8 cellular contexts compared by ENCODE assay signal in the genomic region with DNA sequence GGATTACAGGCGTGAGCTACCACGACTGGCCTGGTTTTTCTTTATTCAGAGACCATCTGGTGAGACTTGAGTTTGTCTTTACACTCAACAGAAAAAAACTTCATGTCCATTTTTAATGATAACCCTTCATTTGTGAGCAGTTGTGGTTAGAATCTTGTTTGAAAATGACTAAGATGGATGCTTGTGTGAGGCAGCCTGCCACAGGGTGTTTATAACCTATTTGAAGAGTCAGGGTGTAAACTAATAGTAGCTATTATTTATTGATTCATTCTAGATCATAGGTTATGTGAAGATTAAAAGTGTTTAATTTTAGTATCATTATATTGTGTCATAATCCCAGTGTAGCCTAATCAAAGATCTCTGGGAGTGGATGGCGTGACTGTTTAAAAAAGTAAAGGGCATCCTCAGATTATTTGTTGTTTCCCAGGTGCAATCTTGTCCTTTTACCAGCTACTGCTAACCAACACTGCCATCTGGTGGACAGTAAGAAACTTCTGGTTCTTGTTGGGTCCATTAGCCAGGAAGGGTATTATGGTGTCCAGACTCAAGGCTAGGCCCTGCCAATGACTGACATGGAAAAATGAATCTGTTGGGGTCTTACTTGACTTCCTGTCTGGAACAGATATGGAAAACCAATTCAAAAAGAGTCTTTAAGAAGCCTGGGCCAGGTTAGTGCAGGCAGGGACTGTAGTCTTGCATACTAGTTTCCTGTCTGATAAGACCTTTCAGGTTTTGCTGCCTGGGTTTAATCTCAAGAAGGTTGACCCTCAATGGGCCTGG. TPM values are rescaled to one million over a fixed set of nuclear protein-coding genes. Genes with fewer than 3 reads are reported as not detected.
DNase-seq lines count a peak whose midpoint lies in the region; ATAC-seq, FAIRE-seq and TF ChIP-seq lines count a peak whose summit lies in the region.

No MANE protein-coding gene starts in this region.

- POLR2A ChIA-PET in A549 (lab: Yijun Ruan, JAX) (no interaction called here), SK-N-SH (lab: Yijun Ruan, JAX) (no interaction called here)

- peaks cover 20% of the 10 kb centered on the region for H3F3A ChIP-seq in SK-N-SH (replicated peaks; ENCODE audit: insufficient read depth)

- no peak for TF ChIP-seq POLR2A in A549 (IDR thresholded peaks at IDR 0.05; ENCODE audit: low read length)

- H3K9ac ChIP-seq in SK-N-SH = no peak overlapping the region

- CTCF ChIA-PET in A549 (lab: Yijun Ruan, JAX) (interaction anchor here (0.6 to 6.9 kb wide), 52 partner anchors 8 to 1120 kb away, joined by 3 to 57 read pairs (median 3); partner anchors contain the start of genes EGR2 and NRBF2), SK-N-SH (lab: Yijun Ruan, JAX) (interaction anchor here (0.6 to 4.5 kb wide), 44 partner anchors 8 to 913 kb away, joined by 3 to 50 read pairs (median 4); partner anchors contain the start of genes NRBF2 and ZNF365)

- H3K4me1 ChIP-seq in A549 = no peaks in the 10 kb centered on the region
- H3K4me1 ChIP-seq in SK-N-SH (ENCODE audit: control insufficient read depth in 1 of 2, insufficient read depth in 2 of 2, low read depth in 1 of 2, low read length in 1 of 2) = no peaks in the 10 kb centered on the region

- no peak overlapping the region for H3K4me2 ChIP-seq in A549
- no peak overlapping the region for H3K4me2 ChIP-seq in SK-N-SH

- no peak overlapping the region for H3K4me3 ChIP-seq in A549
- no peak overlapping the region for H3K4me3 ChIP-seq in SK-N-SH (ENCODE audit: low read depth in 2 of 2, low read length in 1 of 2)

- in situ Hi-C loops in T47D (cut with HindIII; ENCODE audit: low pct_unique_long_range_greater_than_20kb, low sequenced_read_pairs) = no loop called here

- TF ChIP-seq CTCF in A549 (IDR thresholded peaks at IDR 0.05) (peak; percentile 85), GM12872 (IDR thresholded peaks at IDR 0.05; ENCODE audit: insufficient read depth, low read depth, low read length) (peak; percentile 71), SK-N-SH (IDR thresholded peaks at IDR 0.05) (peak; percentile 88)

- H3K27ac ChIP-seq in A549 (no peak overlapping the region), SK-N-SH (ENCODE audit: low read depth in 2 of 2, low read length in 1 of 2) (no peak overlapping the region)

- peaks cover 0 to 17% of the 10 kb centered on the region in 2 experiments for H3K36me3 ChIP-seq in SK-N-SH (replicated peaks in 1 of 2; ENCODE audit: control insufficient read depth in 1 of 2, insufficient read depth in 2 of 2, low read length in 1 of 2)

- peaks cover 13% of the 10 kb centered on the region for H4K20me1 ChIP-seq in SK-N-SH (ENCODE audit: insufficient read depth)

- TF ChIP-seq RAD21 in A549 (conservative IDR thresholded peaks at IDR 0.05 in 1 of 2, IDR thresholded peaks at IDR 0.05 in 1 of 2) (peak; percentile 89 to 91), SK-N-SH (IDR thresholded peaks at IDR 0.05; ENCODE audit: low read length) (peak; percentile 91)

- 59% methylated on average over 3 of the region's 3 CpGs for WGBS in A549 (ENCODE audit: missing lambda C conversion rate)
- WGBS in SK-N-SH (ENCODE audit: low lambda C conversion rate) = 75% methylated on average over 3 of the region's 3 CpGs

- peak; percentile 23 for FAIRE-seq in A549 (lab: Jason Lieb, UNC)

- peak; percentile 57 to 92 for DNase-seq in A549 (ENCODE audit: low read depth in 1 of 2, low spot score in 1 of 2)
- DNase-seq in NCI-H1092 treated with DMSO at 0.1 percent for 48 hours (lab: John Stamatoyannopoulos, UW) = peak; percentile 54
- DNase-seq in SK-N-SH = peak; percentile 54
- DNase-seq in T47D (ENCODE audit: low read depth in 1 of 2, low spot score in 1 of 2) = peak; percentile 57 to 92
- peak; percentile 83 for DNase-seq in inferior parietal cortex (ENCODE audit: extremely low spot score)
- DNase-seq in stimulated activated CD4-positive, alpha-beta T cell treated with anti-CD3 and anti-CD28 coated beads, Interleukin-4, amount 100 ng/mL, for 24 hours = peak; percentile 59

- TF ChIP-seq EP300 in A549 (IDR thresholded peaks at IDR 0.05) (no peak), SK-N-SH (IDR thresholded peaks at IDR 0.05; ENCODE audit: borderline replicate concordance in 1 of 2, low read depth in 1 of 2, low read length in 1 of 2) (no peak)

- H3K9me2 ChIP-seq in SK-N-SH = no peaks in the 10 kb centered on the region

- H3K9me3 ChIP-seq in A549 = no peaks in the 10 kb centered on the region
- H3K9me3 ChIP-seq in SK-N-SH = no peaks in the 10 kb centered on the region

- no peaks in the 10 kb centered on the region for H3K27me3 ChIP-seq in SK-N-SH (ENCODE audit: insufficient read depth)

- ATAC-seq in A549 (peak; percentile 80 to 88), HG02642 (IDR thresholded peaks at IDR 0.05; ENCODE audit: poor library complexity, unreplicated experiment) (peak; percentile 76)

- H3K79me2 ChIP-seq in SK-N-SH (ENCODE audit: insufficient read depth) = no peaks in the 10 kb centered on the region

- no peak overlapping the region for H2AFZ ChIP-seq in SK-N-SH (ENCODE audit: low read depth)

TF ChIP-seq in A549, 52 proteins besides CTCF, POLR2A, EP300 and RAD21:
- peak; percentile 85 for TF ChIP-seq SMC3 (IDR thresholded peaks at IDR 0.05)
- no peak for TF ChIP-seq RARB (CRISPR knock-in tag; IDR thresholded peaks at IDR 0.05)
- TF ChIP-seq CEBPB (IDR thresholded peaks at IDR 0.05) = no peak
- no peak for TF ChIP-seq MYC (IDR thresholded peaks at IDR 0.05; ENCODE audit: borderline replicate concordance, low read length)
- TF ChIP-seq ELK1 (IDR thresholded peaks at IDR 0.05; ENCODE audit: low read depth, low read length) = no peak
- no peak for TF ChIP-seq KDM5A (IDR thresholded peaks at IDR 0.05)
- no peak for TF ChIP-seq HDAC2 (IDR thresholded peaks at IDR 0.05)
- no peak for TF ChIP-seq BHLHE40 (IDR thresholded peaks at IDR 0.05; ENCODE audit: low read depth, low read length)

TF ChIP-seq in SK-N-SH, 30 proteins besides CTCF, POLR2A, EP300 and RAD21 (continues in another document):
- no peak for TF ChIP-seq EZH2phosphoT487 (IDR thresholded peaks at IDR 0.05; ENCODE audit: borderline replicate concordance, low read depth)
- TF ChIP-seq CHD2 (IDR thresholded peaks at IDR 0.05; ENCODE audit: low read length, partially characterized antibody) = peak; percentile 28
- TF ChIP-seq NFIC (IDR thresholded peaks at IDR 0.05; ENCODE audit: borderline replicate concordance) = no peak
- TF ChIP-seq, protein P1, sequence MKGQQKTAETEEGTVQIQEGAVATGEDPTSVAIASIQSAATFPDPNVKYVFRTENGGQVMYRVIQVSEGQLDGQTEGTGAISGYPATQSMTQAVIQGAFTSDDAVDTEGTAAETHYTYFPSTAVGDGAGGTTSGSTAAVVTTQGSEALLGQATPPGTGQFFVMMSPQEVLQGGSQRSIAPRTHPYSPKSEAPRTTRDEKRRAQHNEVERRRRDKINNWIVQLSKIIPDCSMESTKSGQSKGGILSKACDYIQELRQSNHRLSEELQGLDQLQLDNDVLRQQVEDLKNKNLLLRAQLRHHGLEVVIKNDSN (IDR thresholded peaks at IDR 0.05; ENCODE audit: borderline replicate concordance, low read depth) = no peak
- 0 out of 2 replicates have a peak, but pooled peaks have one; percentile 19 for TF ChIP-seq SIN3A (IDR thresholded peaks at IDR 0.05; ENCODE audit: borderline replicate concordance, low read depth, low read length)
- 0 out of 2 replicates have a peak, but pooled peaks have one; percentile 11 for TF ChIP-seq POLR2AphosphoS5 (IDR thresholded peaks at IDR 0.05; ENCODE audit: low read depth, low read length)
- TF ChIP-seq ELF1 (IDR thresholded peaks at IDR 0.05) = no peak
- no peak for TF ChIP-seq GATA2 (CRISPR knock-in tag; IDR thresholded peaks at IDR 0.05)
- TF ChIP-seq, protein P2, sequence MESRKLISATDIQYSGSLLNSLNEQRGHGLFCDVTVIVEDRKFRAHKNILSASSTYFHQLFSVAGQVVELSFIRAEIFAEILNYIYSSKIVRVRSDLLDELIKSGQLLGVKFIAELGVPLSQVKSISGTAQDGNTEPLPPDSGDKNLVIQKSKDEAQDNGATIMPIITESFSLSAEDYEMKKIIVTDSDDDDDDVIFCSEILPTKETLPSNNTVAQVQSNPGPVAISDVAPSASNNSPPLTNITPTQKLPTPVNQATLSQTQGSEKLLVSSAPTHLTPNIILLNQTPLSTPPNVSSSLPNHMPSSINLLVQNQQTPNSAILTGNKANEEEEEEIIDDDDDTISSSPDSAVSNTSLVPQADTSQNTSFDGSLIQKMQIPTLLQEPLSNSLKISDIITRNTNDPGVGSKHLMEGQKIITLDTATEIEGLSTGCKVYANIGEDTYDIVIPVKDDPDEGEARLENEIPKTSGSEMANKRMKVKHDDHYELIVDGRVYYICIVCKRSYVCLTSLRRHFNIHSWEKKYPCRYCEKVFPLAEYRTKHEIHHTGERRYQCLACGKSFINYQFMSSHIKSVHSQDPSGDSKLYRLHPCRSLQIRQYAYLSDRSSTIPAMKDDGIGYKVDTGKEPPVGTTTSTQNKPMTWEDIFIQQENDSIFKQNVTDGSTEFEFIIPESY (IDR thresholded peaks at IDR 0.05; ENCODE audit: borderline replicate concordance, low read depth) = no peak
- TF ChIP-seq SMC3 (IDR thresholded peaks at IDR 0.05; ENCODE audit: low read depth, low read length) = peak; percentile 81
- TF ChIP-seq NRF1 (IDR thresholded peaks at IDR 0.05; ENCODE audit: low read depth, low read length) = no peak

RNA-seq across cellular contexts. Expression of gene NRBF2, which starts 24.9 kb away (rescaled TPM):
- polyA plus RNA-seq in A549 (2011; rRNA removed) (23.3 and 27.6 TPM in 2 replicates), A549 (2017; fragmentation: RNase III; extraction: RNeasy Plus Mini Kit Qiagen cat#74134 plus additional on column Dnase treatment) (16.3 to 16.9 TPM (median 16.6 TPM) in 3 replicates), SK-N-SH (2012; rRNA removed) (8.9 and 13.2 TPM in 2 replicates)
- polyA plus RNA-seq in A549 (2012; cell fraction: cytosol; rRNA removed) = 6.0 and 6.9 TPM in 2 replicates
- 2.2 and 2.6 TPM in 2 replicates for polyA plus RNA-seq in A549 (2012; cell fraction: nucleus; rRNA removed)
- polyA minus RNA-seq in A549 (2011; rRNA and poly(A)+ RNA removed) = 11.0 and 11.4 TPM in 2 replicates
- polyA plus RNA-seq in SK-N-SH (2012; cell fraction: cytosol; rRNA removed) = 15.2 and 16.8 TPM in 2 replicates
- polyA plus RNA-seq in SK-N-SH (2012; cell fraction: nucleus; rRNA removed) = 2.9 and 5.6 TPM in 2 replicates

Comparison
In these comparisons a context has a peak if more than half of its experiments do, and no peak if none do; other contexts are left out.
1. Of the 12 proteins assayed by ChIP-seq in both A549 and SK-N-SH: peak only in A549: none; only in SK-N-SH: CHD2; in both: CTCF, RAD21 and SMC3; in neither: 8.